22 cellular contexts compared by ENCODE assay signal in genomic region chr1:109304221-109304915, GRCh38. TPM values are rescaled to one million over a fixed set of nuclear protein-coding genes. Genes with fewer than 3 reads are reported as not detected.
DNase-seq lines count a peak whose midpoint lies in the region; ATAC-seq and TF ChIP-seq lines count a peak whose summit lies in the region.
"Had no signal": no experiment of that assay in that cellular context is flagged by ENCODE, and none has a peak within 500 bp of the region (broad histone marks: within the 10 kb centered on the region; RNA-seq: fewer than 3 reads in every experiment).

No MANE protein-coding gene starts in this region.

- no peak for DNase-seq in Karpas-422
- no peak for DNase-seq in esophagus squamous epithelium (lab: John Stamatoyannopoulos, UW)
- no peak for DNase-seq in sciatic nerve (ENCODE audit: low spot score)
- DNase-seq in WTC11 (ENCODE audit: low spot score): no peak
- DNase-seq in NCI-H748 (lab: John Stamatoyannopoulos, UW; ENCODE audit: unreplicated experiment): no peak
- no peak for DNase-seq in ACHN
- DNase-seq: activated CD4-positive, alpha-beta T cell treated with anti-CD3 and anti-CD28 coated beads for 36 hours; activated CD8-positive, alpha-beta memory T cell treated with anti-CD3 and anti-CD28 coated beads, Interleukin-2, amount 50 U/mL, for 48 hours; activated gamma-delta T cell; amniotic stem cell; cerebellar nuclear complex; DMS79 treated with DMSO at 0.1 percent for 48 hours; effector memory CD8-positive, alpha-beta T cell; MM.1S; NCI-H1436 treated with DMSO at 0.1 percent for 48 hours; NCI-H446 had no signal

- no peak overlapping the region for H3K9ac ChIP-seq in Karpas-422 (ENCODE audit: low read length)

- intact Hi-C loops in esophagus squamous epithelium (cut with DNase I): no loop called here
- intact Hi-C loops in sciatic nerve (cut with DNase I): no loop called here

- no peaks in the 10 kb centered on the region for H3K27me3 ChIP-seq in Karpas-422 (ENCODE audit: low read length)
- H3K27me3 ChIP-seq in esophagus squamous epithelium: no peaks in the 10 kb centered on the region
- H3K27me3 ChIP-seq in layer of hippocampus (ENCODE audit: control insufficient read depth, insufficient read depth, low read length): no peaks in the 10 kb centered on the region

- 59 to 72% methylated on average over 6 to 8 of the region's 8 CpGs for WGBS in esophagus squamous epithelium, 2 donors

- H3K4me1 ChIP-seq in Karpas-422 (ENCODE audit: low read length) (peaks cover 54% of the 10 kb centered on the region), esophagus squamous epithelium (peaks cover 0 to 40% (median 10%) of the 10 kb centered on the region in 3 donors)

- CTCF ChIA-PET in WTC11 (lab: Charles Lee): interaction anchor here (0.8 to 4.6 kb wide), 3 partner anchors 8 to 94 kb away, joined by 4 to 22 read pairs (median 6); partner anchors contain the start of gene SORT1

- peak; percentile 80 for ATAC-seq in sciatic nerve
- no peak for ATAC-seq in WTC11
- no peak for ATAC-seq in HG03571 (IDR thresholded peaks at IDR 0.05; ENCODE audit: unreplicated experiment)
- ATAC-seq: activated CD4-positive, alpha-beta T cell treated with anti-CD3 and anti-CD28 coated beads for 36 hours; effector memory CD8-positive, alpha-beta T cell had no signal

- H3K79me2 ChIP-seq in Karpas-422 (ENCODE audit: low read length): no peaks in the 10 kb centered on the region

- H3K27me3 Mint-ChIP-seq in WTC11 (ENCODE audit: low read depth): no peaks in the 10 kb centered on the region
- H3K27me3 Mint-ChIP-seq: activated CD4-positive, alpha-beta T cell treated with anti-CD3 and anti-CD28 coated beads for 36 hours had no signal

- no peaks in the 10 kb centered on the region for H3K9me2 ChIP-seq in Karpas-422 (replicated peaks; ENCODE audit: insufficient read depth, low read length)

- no peak overlapping the region for H2AFZ ChIP-seq in Karpas-422 (ENCODE audit: low read length)

- H3K4me3 ChIP-seq in Karpas-422 (ENCODE audit: low read length) (no peak overlapping the region), esophagus squamous epithelium (no peak overlapping the region)
- H3K4me3 ChIP-seq: thoracic aorta had no signal

- POLR2A ChIA-PET in WTC11 (lab: Charles Lee): interaction anchor here (1.9 kb wide), 1 partner anchor 94 kb away, joined by 6 read pairs; the partner anchor contains the start of gene SORT1

- H3K9me3 ChIP-seq in Karpas-422 (ENCODE audit: low read length) (no peaks in the 10 kb centered on the region), esophagus squamous epithelium (no peaks in the 10 kb centered on the region)
- H3K9me3 ChIP-seq: thoracic aorta had no signal

- in situ Hi-C loops in ACHN (cut with HindIII; ENCODE audit: low pct_ligation_motif_present, low pct_unique_long_range_greater_than_20kb, low sequenced_read_pairs): no loop called here

- no peaks in the 10 kb centered on the region for H3K9me3 Mint-ChIP-seq in WTC11
- H3K9me3 Mint-ChIP-seq: effector memory CD8-positive, alpha-beta T cell; nephron had no signal

- no peak overlapping the region for H3K4me3 Mint-ChIP-seq in WTC11
- H3K4me3 Mint-ChIP-seq: activated CD4-positive, alpha-beta T cell treated with anti-CD3 and anti-CD28 coated beads for 36 hours; effector memory CD8-positive, alpha-beta T cell; nephron had no signal

- H3K4me1 Mint-ChIP-seq in WTC11: peaks cover 20% of the 10 kb centered on the region
- H3K4me1 Mint-ChIP-seq: activated CD4-positive, alpha-beta T cell treated with anti-CD3 and anti-CD28 coated beads for 36 hours had no signal

- H4K20me1 ChIP-seq in Karpas-422 (ENCODE audit: insufficient read depth, low read depth, low read length): no peaks in the 10 kb centered on the region

- H3K36me3 ChIP-seq in Karpas-422 (ENCODE audit: insufficient read depth, low read length) (no peaks in the 10 kb centered on the region), esophagus squamous epithelium (no peaks in the 10 kb centered on the region)
- H3K36me3 ChIP-seq: thoracic aorta had no signal

- H3K4me2 ChIP-seq in Karpas-422 (ENCODE audit: low read depth, low read length, poor library complexity, severe bottlenecking): peak overlapping the region; percentile 18

- TF ChIP-seq CTCF in esophagus squamous epithelium (IDR thresholded peaks at IDR 0.05): no peak
- no peak for TF ChIP-seq CTCF in WTC11 (IDR thresholded peaks at IDR 0.05)

- TF ChIP-seq POLR2A in esophagus squamous epithelium (IDR thresholded peaks at IDR 0.05): no peak

- no peak overlapping the region for H3K27ac Mint-ChIP-seq in WTC11
- H3K27ac Mint-ChIP-seq: activated CD4-positive, alpha-beta T cell treated with anti-CD3 and anti-CD28 coated beads for 36 hours; effector memory CD8-positive, alpha-beta T cell; progenitor cell of endocrine pancreas had no signal

- no peaks in the 10 kb centered on the region for H3K36me3 Mint-ChIP-seq in WTC11

- H3K27ac ChIP-seq in Karpas-422 (ENCODE audit: low read length) (no peak overlapping the region), esophagus squamous epithelium (peak overlapping the region in 3 of 4 donors; percentile 67 to 71 (median 70)), layer of hippocampus (ENCODE audit: low read depth, low read length) (peak overlapping the region; percentile 97)
- H3K27ac ChIP-seq: thoracic aorta had no signal

TF ChIP-seq in WTC11, 78 proteins besides CTCF, POLR2A, EP300 and RAD21 (continues in another document):
- TF ChIP-seq, protein P1, sequence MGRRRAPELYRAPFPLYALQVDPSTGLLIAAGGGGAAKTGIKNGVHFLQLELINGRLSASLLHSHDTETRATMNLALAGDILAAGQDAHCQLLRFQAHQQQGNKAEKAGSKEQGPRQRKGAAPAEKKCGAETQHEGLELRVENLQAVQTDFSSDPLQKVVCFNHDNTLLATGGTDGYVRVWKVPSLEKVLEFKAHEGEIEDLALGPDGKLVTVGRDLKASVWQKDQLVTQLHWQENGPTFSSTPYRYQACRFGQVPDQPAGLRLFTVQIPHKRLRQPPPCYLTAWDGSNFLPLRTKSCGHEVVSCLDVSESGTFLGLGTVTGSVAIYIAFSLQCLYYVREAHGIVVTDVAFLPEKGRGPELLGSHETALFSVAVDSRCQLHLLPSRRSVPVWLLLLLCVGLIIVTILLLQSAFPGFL (CRISPR knock-in tag; IDR thresholded peaks at IDR 0.05; ENCODE audit: borderline replicate concordance): no peak
- TF ChIP-seq ZNF263 (CRISPR knock-in tag; IDR thresholded peaks at IDR 0.05; ENCODE audit: low read depth) (no peak), NR1H2 (CRISPR knock-in tag; IDR thresholded peaks at IDR 0.05) (no peak), NFATC4 (CRISPR knock-in tag; IDR thresholded peaks at IDR 0.05) (no peak), TCF7 (CRISPR knock-in tag; IDR thresholded peaks at IDR 0.05; ENCODE audit: low read depth) (no peak)
- TF ChIP-seq, protein P2, sequence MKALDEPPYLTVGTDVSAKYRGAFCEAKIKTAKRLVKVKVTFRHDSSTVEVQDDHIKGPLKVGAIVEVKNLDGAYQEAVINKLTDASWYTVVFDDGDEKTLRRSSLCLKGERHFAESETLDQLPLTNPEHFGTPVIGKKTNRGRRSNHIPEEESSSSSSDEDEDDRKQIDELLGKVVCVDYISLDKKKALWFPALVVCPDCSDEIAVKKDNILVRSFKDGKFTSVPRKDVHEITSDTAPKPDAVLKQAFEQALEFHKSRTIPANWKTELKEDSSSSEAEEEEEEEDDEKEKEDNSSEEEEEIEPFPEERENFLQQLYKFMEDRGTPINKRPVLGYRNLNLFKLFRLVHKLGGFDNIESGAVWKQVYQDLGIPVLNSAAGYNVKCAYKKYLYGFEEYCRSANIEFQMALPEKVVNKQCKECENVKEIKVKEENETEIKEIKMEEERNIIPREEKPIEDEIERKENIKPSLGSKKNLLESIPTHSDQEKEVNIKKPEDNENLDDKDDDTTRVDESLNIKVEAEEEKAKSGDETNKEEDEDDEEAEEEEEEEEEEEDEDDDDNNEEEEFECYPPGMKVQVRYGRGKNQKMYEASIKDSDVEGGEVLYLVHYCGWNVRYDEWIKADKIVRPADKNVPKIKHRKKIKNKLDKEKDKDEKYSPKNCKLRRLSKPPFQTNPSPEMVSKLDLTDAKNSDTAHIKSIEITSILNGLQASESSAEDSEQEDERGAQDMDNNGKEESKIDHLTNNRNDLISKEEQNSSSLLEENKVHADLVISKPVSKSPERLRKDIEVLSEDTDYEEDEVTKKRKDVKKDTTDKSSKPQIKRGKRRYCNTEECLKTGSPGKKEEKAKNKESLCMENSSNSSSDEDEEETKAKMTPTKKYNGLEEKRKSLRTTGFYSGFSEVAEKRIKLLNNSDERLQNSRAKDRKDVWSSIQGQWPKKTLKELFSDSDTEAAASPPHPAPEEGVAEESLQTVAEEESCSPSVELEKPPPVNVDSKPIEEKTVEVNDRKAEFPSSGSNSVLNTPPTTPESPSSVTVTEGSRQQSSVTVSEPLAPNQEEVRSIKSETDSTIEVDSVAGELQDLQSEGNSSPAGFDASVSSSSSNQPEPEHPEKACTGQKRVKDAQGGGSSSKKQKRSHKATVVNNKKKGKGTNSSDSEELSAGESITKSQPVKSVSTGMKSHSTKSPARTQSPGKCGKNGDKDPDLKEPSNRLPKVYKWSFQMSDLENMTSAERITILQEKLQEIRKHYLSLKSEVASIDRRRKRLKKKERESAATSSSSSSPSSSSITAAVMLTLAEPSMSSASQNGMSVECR (CRISPR knock-in tag; IDR thresholded peaks at IDR 0.05; ENCODE audit: borderline replicate concordance): no peak

RNA-seq across cellular contexts. Expression of gene MYBPHL, which starts 2.4 kb away (rescaled TPM):
- total RNA-seq in Karpas-422 (2014; rRNA removed; shearing (Covaris generic); ENCODE audit: low replicate concordance): 0.14 and 4.3 TPM in 2 replicates
- not detected for total RNA-seq in esophagus squamous epithelium
- total RNA-seq in sciatic nerve: 0.45 TPM
- 0.23 to 1.2 TPM (median 0.94 TPM) in 3 replicates for total RNA-seq in WTC11 (2021)
- total RNA-seq: activated CD4-positive, alpha-beta T cell treated with anti-CD3 and anti-CD28 coated beads for 36 hours; RPMI7951 had no signal

RNA-seq across cellular contexts. Expression of gene PSRC1, which starts 21.4 kb away (rescaled TPM):
- 6.3 and 24.2 TPM in 2 replicates for total RNA-seq in Karpas-422 (2014; rRNA removed; shearing (Covaris generic); ENCODE audit: low replicate concordance)
- 10 to 100 TPM in 1 of 4 donors, 1 to 10 TPM in 3; 2.3 to 13.1 (median 8.7) TPM for total RNA-seq in esophagus squamous epithelium
- 7.6 TPM for total RNA-seq in sciatic nerve
- total RNA-seq in WTC11 (2021): 56.9 to 68.4 TPM (median 64.1 TPM) in 3 replicates

RNA-seq across cellular contexts. Expression of gene CELSR2, which starts 55.0 kb away (rescaled TPM):
- total RNA-seq in Karpas-422 (2014; rRNA removed; shearing (Covaris generic); ENCODE audit: low replicate concordance): 0.43 and 1.2 TPM in 2 replicates
- total RNA-seq in esophagus squamous epithelium (10 to 100 TPM; 23.4 to 57.2 (median 39.9) TPM), sciatic nerve (24.0 TPM), WTC11 (2021) (26.8 to 31.3 TPM (median 28.2 TPM) in 3 replicates)

Comparison
In these comparisons a context has a peak if more than half of its experiments do, and no peak if none do; other contexts are left out.
1. RNA of gene CELSR2, which starts 55.0 kb away (total RNA-seq): 23.4 to 57.2 TPM in esophagus squamous epithelium, 26.8 to 31.3 TPM in WTC11 and 24.0 TPM in sciatic nerve (single experiment); 0.43 to 1.2 TPM in Karpas-422; every median in the first group is over 10 times any median in the second.